Comparison of ENCODE assay signal across 24 cellular contexts in genomic region chr12:58008658-58009057, GRCh38.
"Had no signal": no experiment of that assay in that cellular context is flagged by ENCODE, and none has a peak within 500 bp of the region (broad histone marks: within the 10 kb centered on the region; RNA-seq: fewer than 3 reads in every experiment).

No MANE protein-coding gene starts in this region.

- H3K4me1 ChIP-seq: colonic mucosa, esophagus squamous epithelium, gastrocnemius medialis, left lung, lower lobe of right lung had no signal

- H3K9me3 Mint-ChIP-seq: mesothelial cell of epicardium had no signal

- H3K36me3 Mint-ChIP-seq: mesothelial cell of epicardium; naive B cell; naive thymus-derived CD8-positive, alpha-beta T cell had no signal

- H3K27ac Mint-ChIP-seq: mesothelial cell of epicardium; naive thymus-derived CD8-positive, alpha-beta T cell had no signal

- H3K4me3 Mint-ChIP-seq: mesothelial cell of epicardium; naive B cell; naive thymus-derived CD8-positive, alpha-beta T cell had no signal

- H3K27ac ChIP-seq: colonic mucosa, dorsolateral prefrontal cortex, epithelial cell of prostate, esophagus squamous epithelium, gastrocnemius medialis, heart right ventricle, left lung, lower lobe of right lung had no signal

- H3K27me3 ChIP-seq: colonic mucosa, dorsolateral prefrontal cortex, esophagus squamous epithelium, gastrocnemius medialis, heart right ventricle, left lung had no signal

- H3K36me3 ChIP-seq: colonic mucosa, esophagus squamous epithelium, gastrocnemius medialis, heart right ventricle, left lung, lower lobe of right lung had no signal

- ATAC-seq: esophagus mucosa; gastrocnemius medialis; heart right ventricle; left cardiac atrium; left lung; left ventricle myocardium superior; lower lobe of right lung; mucosa of descending colon; naive thymus-derived CD8-positive, alpha-beta T cell had no signal

- DNase-seq: colonic mucosa; dermis blood vessel endothelial cell; dorsolateral prefrontal cortex; effector CD4-positive, alpha-beta T cell; effector memory CD4-positive, alpha-beta T cell; erythroblast; esophagus squamous epithelium; foreskin melanocyte; gastrocnemius medialis; glutamatergic neuron; head of caudate nucleus; heart right ventricle; hippocampal formation; left cardiac atrium; left lung; left ventricle myocardium superior; lower lobe of right lung; mesenchymal stem cell; mucosa of descending colon; naive B cell; naive thymus-derived CD8-positive, alpha-beta T cell had no signal

- H3K9me3 ChIP-seq: colonic mucosa, esophagus squamous epithelium, gastrocnemius medialis, left lung, lower lobe of right lung, mucosa of descending colon had no signal

- H3K4me1 Mint-ChIP-seq: mesothelial cell of epicardium, naive B cell had no signal

- H3K4me3 ChIP-seq: colonic mucosa, dorsolateral prefrontal cortex, esophagus squamous epithelium, gastrocnemius medialis, heart right ventricle, left lung, lower lobe of right lung, mucosa of descending colon had no signal
